In the genomic region with DNA sequence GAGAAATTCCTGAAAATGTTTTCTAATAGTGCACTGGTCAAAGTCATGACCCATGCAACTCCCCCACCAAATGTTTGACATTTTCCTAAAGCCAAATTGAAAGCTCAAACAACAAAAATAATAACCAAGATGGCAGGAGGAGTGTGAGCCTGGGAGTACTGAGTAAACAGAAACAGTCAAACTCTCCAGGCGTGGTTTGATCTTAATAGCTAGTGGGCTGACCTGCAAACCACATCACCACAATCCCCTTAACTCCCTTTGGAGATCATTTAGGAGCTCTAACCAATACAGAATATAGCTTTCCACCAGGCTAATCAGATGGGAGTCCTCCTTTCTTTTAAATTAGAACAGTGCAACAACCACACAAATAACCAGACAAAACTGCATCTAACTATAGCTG, we compare ENCODE assay signal across 18 cellular contexts. TPM values are rescaled to one million over a fixed set of nuclear protein-coding genes. Genes with fewer than 3 reads are reported as not detected.
"Had no signal": no experiment of that assay in that cellular context is flagged by ENCODE, and none has a peak within 500 bp of the region (broad histone marks: within the 10 kb centered on the region; RNA-seq: fewer than 3 reads in every experiment).

No MANE protein-coding gene starts in this region.

- H3K4me3 ChIP-seq: coronary artery, lung, testis, upper lobe of left lung had no signal

- H3K36me3 ChIP-seq: upper lobe of left lung had no signal

- H3K27me3 Mint-ChIP-seq: progenitor cell of endocrine pancreas had no signal

- H3K4me3 Mint-ChIP-seq: activated CD4-positive, alpha-beta T cell treated with anti-CD3 and anti-CD28 coated beads for 36 hours; activated naive CD8-positive, alpha-beta T cell treated with anti-CD3 and anti-CD28 coated beads for 36 hours; central memory CD8-positive, alpha-beta T cell; stimulated activated memory B cell treated with anti-CD40 and anti-IgM and Interleukin-4, amounts not matched to agents 10 μg/mL and 1 μg/mL and 100 μg/mL, for 72 hours; WTC11 had no signal

- H3K9me3 ChIP-seq: testis, upper lobe of left lung had no signal

- ATAC-seq: activated CD4-positive, alpha-beta T cell treated with anti-CD3 and anti-CD28 coated beads for 36 hours; stimulated activated memory B cell treated with anti-CD40 and anti-IgM and Interleukin-4, amounts not matched to agents 10 μg/mL and 1 μg/mL and 100 μg/mL, for 72 hours; WTC11 had no signal

- FAIRE-seq: keratinocyte, small intestine had no signal

- H3K9me3 Mint-ChIP-seq: activated naive CD8-positive, alpha-beta T cell treated with anti-CD3 and anti-CD28 coated beads for 36 hours; central memory CD8-positive, alpha-beta T cell; stimulated activated memory B cell treated with anti-CD40 and anti-IgM and Interleukin-4, amounts not matched to agents 10 μg/mL and 1 μg/mL and 100 μg/mL, for 72 hours; WTC11 had no signal

- H3K27ac ChIP-seq: coronary artery, testis, upper lobe of left lung had no signal

- H3K27me3 ChIP-seq: testis, upper lobe of left lung had no signal

- H3K4me1 Mint-ChIP-seq: activated CD4-positive, alpha-beta T cell treated with anti-CD3 and anti-CD28 coated beads for 36 hours; activated naive CD8-positive, alpha-beta T cell treated with anti-CD3 and anti-CD28 coated beads for 36 hours; central memory CD8-positive, alpha-beta T cell; stimulated activated memory B cell treated with anti-CD40 and anti-IgM and Interleukin-4, amounts not matched to agents 10 μg/mL and 1 μg/mL and 100 μg/mL, for 72 hours had no signal

- H3K27ac Mint-ChIP-seq: activated CD4-positive, alpha-beta T cell treated with anti-CD3 and anti-CD28 coated beads for 36 hours; activated naive CD8-positive, alpha-beta T cell treated with anti-CD3 and anti-CD28 coated beads for 36 hours; progenitor cell of endocrine pancreas; stimulated activated memory B cell treated with anti-CD40 and anti-IgM and Interleukin-4, amounts not matched to agents 10 μg/mL and 1 μg/mL and 100 μg/mL, for 72 hours; WTC11 had no signal

- H3K36me3 Mint-ChIP-seq: activated naive CD8-positive, alpha-beta T cell treated with anti-CD3 and anti-CD28 coated beads for 36 hours; stimulated activated memory B cell treated with anti-CD40 and anti-IgM and Interleukin-4, amounts not matched to agents 10 μg/mL and 1 μg/mL and 100 μg/mL, for 72 hours; WTC11 had no signal

- DNase-seq: activated CD4-positive, alpha-beta T cell treated with anti-CD3 and anti-CD28 coated beads for 36 hours; activated CD4-positive, alpha-beta T cell treated with anti-CD3 and anti-CD28 coated beads, Interleukin-2, amount 50 U/mL, for 48 hours; activated naive CD8-positive, alpha-beta T cell treated with anti-CD3 and anti-CD28 coated beads for 36 hours; right cardiac atrium; small intestine; stimulated activated CD4-positive, alpha-beta T cell treated with anti-CD3 and anti-CD28 coated beads, Interleukin-4, amount 100 ng/mL, for 24 hours; testis; upper lobe of left lung had no signal

- H3K4me1 ChIP-seq: testis, upper lobe of left lung had no signal

RNA-seq across cellular contexts. Expression of a gene that starts 19.2 kb away (rescaled TPM):
- total RNA-seq: left lobe of liver, lung, osteoblast had no signal
- polyA plus RNA-seq: neural cell had no signal
